In the genomic region with DNA sequence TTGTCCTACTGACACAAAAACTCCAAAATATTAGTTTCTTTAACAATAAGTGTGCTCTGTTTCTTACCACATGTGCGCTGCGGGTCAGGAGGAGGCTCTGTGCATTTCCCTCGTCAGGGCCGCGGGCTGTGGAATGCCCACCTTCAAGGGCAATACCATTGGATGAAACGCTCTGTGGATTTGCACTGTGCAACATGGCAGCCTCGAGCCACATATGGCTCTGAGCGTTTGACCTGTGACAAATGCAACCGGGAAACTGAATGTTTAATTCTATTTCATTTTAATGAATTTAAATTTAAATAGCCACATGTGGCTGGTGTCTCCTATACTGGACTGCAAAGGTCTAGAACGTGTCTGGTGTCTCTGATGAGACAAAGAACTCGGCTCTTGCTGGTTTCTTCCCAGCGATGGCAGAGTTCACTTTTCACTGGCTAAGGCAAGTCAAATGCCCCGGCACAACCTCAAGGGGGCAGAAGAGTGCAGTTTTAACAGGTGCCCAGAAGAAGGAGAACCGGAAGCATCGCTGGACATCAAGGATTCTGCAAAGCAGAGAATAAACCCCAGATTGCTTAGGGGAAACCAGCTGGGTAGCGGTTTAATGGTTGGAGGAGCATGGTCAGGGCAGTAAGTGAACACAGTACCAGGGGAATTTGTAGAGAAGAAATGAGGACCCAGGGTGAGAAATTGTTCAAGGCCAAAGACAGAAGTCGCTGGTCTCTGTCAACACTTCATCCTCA, we compare ENCODE assay signal across 8 cellular contexts. TPM values are rescaled to one million over a fixed set of nuclear protein-coding genes. Genes with fewer than 3 reads are reported as not detected.
DNase-seq lines count a peak whose midpoint lies in the region; ATAC-seq, FAIRE-seq and TF ChIP-seq lines count a peak whose summit lies in the region.

No MANE protein-coding gene starts in this region.

- TF ChIP-seq RAD21 in SK-N-SH (IDR thresholded peaks at IDR 0.05; ENCODE audit: low read length) = peak; percentile 93

- H3K4me2 ChIP-seq in BLaER1 (peak overlapping the region; percentile 74), SK-N-SH (peak overlapping the region; percentile 30; the same call in 1 of the 2 replicates)

- 28% methylated on average over 17 of the region's 17 CpGs for WGBS in SK-N-SH (ENCODE audit: low lambda C conversion rate)

- no peak for TF ChIP-seq EP300 in SK-N-SH (IDR thresholded peaks at IDR 0.05; ENCODE audit: borderline replicate concordance in 1 of 2, low read depth in 1 of 2, low read length in 1 of 2)

- H3F3A ChIP-seq in SK-N-SH (replicated peaks; ENCODE audit: insufficient read depth) = no peaks in the 10 kb centered on the region

- H3K36me3 ChIP-seq in BLaER1 (no peaks in the 10 kb centered on the region), SK-N-SH (replicated peaks in 1 of 2; ENCODE audit: control insufficient read depth in 1 of 2, insufficient read depth in 2 of 2, low read length in 1 of 2) (no peaks in the 10 kb centered on the region)

- FAIRE-seq in GM18507 (lab: Jason Lieb, UNC) = peak; percentile 96

- no peaks in the 10 kb centered on the region for H3K79me2 ChIP-seq in SK-N-SH (ENCODE audit: insufficient read depth)

- H3K4me1 ChIP-seq in BLaER1 (peaks cover 26% of the 10 kb centered on the region), SK-N-SH (ENCODE audit: control insufficient read depth in 1 of 2, insufficient read depth in 2 of 2, low read depth in 1 of 2, low read length in 1 of 2) (peaks cover 0 to 6% of the 10 kb centered on the region in 2 experiments; a peak in 1 of 4 replicates)

- H3K4me3 ChIP-seq in BLaER1 (no peak overlapping the region), SK-N-SH (ENCODE audit: low read depth in 2 of 2, low read length in 1 of 2) (no peak overlapping the region; a peak in 1 of 4 replicates)

- ATAC-seq in HG02763 (IDR thresholded peaks at IDR 0.05; ENCODE audit: unreplicated experiment) (peak; percentile 96), natural killer cell (peak in 2 of 3 donors; percentile 66 to 71)

- H3K9me3 ChIP-seq in BLaER1 = no peaks in the 10 kb centered on the region
- H3K9me3 ChIP-seq in SK-N-SH = no peaks in the 10 kb centered on the region

- no peak overlapping the region for H3K27ac ChIP-seq in BLaER1
- no peak overlapping the region for H3K27ac ChIP-seq in SK-N-SH (ENCODE audit: low read depth in 2 of 2, low read length in 1 of 2)
- H3K27ac ChIP-seq in epithelial cell of prostate = no peak overlapping the region

- no peaks in the 10 kb centered on the region for H3K9me2 ChIP-seq in SK-N-SH

- peaks cover 5% of the 10 kb centered on the region in 2 donors for H3K4me1 Mint-ChIP-seq in natural killer cell

- H4K20me1 ChIP-seq in BLaER1 = no peaks in the 10 kb centered on the region
- no peaks in the 10 kb centered on the region for H4K20me1 ChIP-seq in SK-N-SH (ENCODE audit: insufficient read depth)

- no peak overlapping the region; the same call in 1 of the 2 replicates for H2AFZ ChIP-seq in SK-N-SH (ENCODE audit: low read depth)

- H3K9me3 Mint-ChIP-seq in natural killer cell = no peaks in the 10 kb centered on the region

- TF ChIP-seq CTCF in SK-N-SH (IDR thresholded peaks at IDR 0.05) (peak; percentile 93), natural killer cell (IDR thresholded peaks at IDR 0.05) (peak; percentile 59)

- POLR2A ChIA-PET in SK-N-SH (lab: Yijun Ruan, JAX) = no interaction called here

- H3K27ac Mint-ChIP-seq in natural killer cell = no peak overlapping the region

- no peaks in the 10 kb centered on the region for H3K36me3 Mint-ChIP-seq in natural killer cell

- peaks cover 47 to 52% of the 10 kb centered on the region in 2 donors for H3K27me3 Mint-ChIP-seq in natural killer cell (ENCODE audit: low read depth in 2 of 2)

- no peak overlapping the region for H3K4me3 Mint-ChIP-seq in natural killer cell

- H3K9ac ChIP-seq in BLaER1 (no peak overlapping the region), SK-N-SH (no peak overlapping the region)

- H3K27me3 ChIP-seq in BLaER1 (no peaks in the 10 kb centered on the region), SK-N-SH (ENCODE audit: insufficient read depth) (no peaks in the 10 kb centered on the region; the same call in 1 of the 2 replicates)

- intact Hi-C loops in natural killer cell (cut with micrococcal nuclease) = loop anchor here (5.0 kb wide), 1 partner anchor 1103 kb away; no protein-coding TSS in a partner anchor

- DNase-seq in GM18507 (ENCODE audit: extremely low spot score, insufficient read length, low read depth) (peak; percentile 54), NAMALWA (ENCODE audit: low spot score) (peak; percentile 91), SK-N-SH (peak; percentile 83), epithelial cell of prostate (ENCODE audit: low read depth, low spot score) (peak; percentile 14), natural killer cell (no peak), activated gamma-delta T cell treated with Interleukin-2 at 50 U/mL for 16 hours (no peak)

- CTCF ChIA-PET in SK-N-SH (lab: Yijun Ruan, JAX) = interaction anchor here (0.6 to 3.9 kb wide), 37 partner anchors 11 to 840 kb away, joined by 3 to 44 read pairs (median 5); no protein-coding TSS in a partner anchor

TF ChIP-seq in SK-N-SH, 30 proteins besides CTCF, POLR2A, EP300 and RAD21:
- TF ChIP-seq IRF3 (IDR thresholded peaks at IDR 0.05; ENCODE audit: low read depth, low read length) = no peak
- TF ChIP-seq FOSL2 (IDR thresholded peaks at IDR 0.05; ENCODE audit: borderline replicate concordance, low read depth) = no peak
- TF ChIP-seq FOXJ3 (CRISPR knock-in tag; IDR thresholded peaks at IDR 0.05) = no peak
- TF ChIP-seq RCOR1 (IDR thresholded peaks at IDR 0.05; ENCODE audit: low read length) = 0 out of 2 replicates have a peak, but pooled peaks have one; percentile 53
- no peak for TF ChIP-seq NFIC (IDR thresholded peaks at IDR 0.05; ENCODE audit: borderline replicate concordance)
- no peak for TF ChIP-seq PBX3 (IDR thresholded peaks at IDR 0.05)
- peak; percentile 92 for TF ChIP-seq SMC3 (IDR thresholded peaks at IDR 0.05; ENCODE audit: low read depth, low read length)
- TF ChIP-seq, protein P1, sequence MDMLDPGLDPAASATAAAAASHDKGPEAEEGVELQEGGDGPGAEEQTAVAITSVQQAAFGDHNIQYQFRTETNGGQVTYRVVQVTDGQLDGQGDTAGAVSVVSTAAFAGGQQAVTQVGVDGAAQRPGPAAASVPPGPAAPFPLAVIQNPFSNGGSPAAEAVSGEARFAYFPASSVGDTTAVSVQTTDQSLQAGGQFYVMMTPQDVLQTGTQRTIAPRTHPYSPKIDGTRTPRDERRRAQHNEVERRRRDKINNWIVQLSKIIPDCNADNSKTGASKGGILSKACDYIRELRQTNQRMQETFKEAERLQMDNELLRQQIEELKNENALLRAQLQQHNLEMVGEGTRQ (IDR thresholded peaks at IDR 0.05; ENCODE audit: borderline replicate concordance, low read depth, low read length) = no peak
- no peak for TF ChIP-seq SIN3A (IDR thresholded peaks at IDR 0.05; ENCODE audit: borderline replicate concordance, low read depth, low read length)
- TF ChIP-seq MXI1 (IDR thresholded peaks at IDR 0.05; ENCODE audit: low read depth, low read length) = 0 out of 2 replicates have a peak, but pooled peaks have one; percentile 6
- peak; percentile 35; the same call in 1 of the 2 replicates for TF ChIP-seq ELF1 (IDR thresholded peaks at IDR 0.05)
- no peak for TF ChIP-seq POLR2AphosphoS5 (IDR thresholded peaks at IDR 0.05; ENCODE audit: low read depth, low read length)
TF ChIP-seq in SK-N-SH: peak in this region for 4.

RNA-seq across cellular contexts. Expression of gene TMEM18, which starts 37.0 kb away (rescaled TPM):
- polyA plus RNA-seq in SK-N-SH (2012; rRNA removed) = 28.9 and 29.3 TPM in 2 replicates
- polyA plus RNA-seq in SK-N-SH (2012; cell fraction: cytosol; rRNA removed) = 28.5 and 44.5 TPM in 2 replicates
- 35.6 and 46.8 TPM in 2 replicates for polyA plus RNA-seq in SK-N-SH (2012; cell fraction: nucleus; rRNA removed)
- 10 to 100 TPM; 22.0 to 30.8 (median 22.1) TPM for total RNA-seq in natural killer cell

Comparison
In these comparisons a context has a peak if more than half of its experiments do, and no peak if none do; other contexts are left out.
1. DNase-seq: peak in GM18507 (single experiment), NAMALWA (single experiment), SK-N-SH (single experiment) and epithelial cell of prostate (single experiment); none in natural killer cell (single experiment) and activated gamma-delta T cell treated with Interleukin-2 at 50 U/mL for 16 hours (single experiment).